In genomic region chr1:194300776-194301175, GRCh38 we compare ENCODE assay signal across 1 cellular context.
TF ChIP-seq lines count a peak whose summit lies in the region.

No MANE protein-coding gene starts in this region.

TF ChIP-seq in IMR-90, 13 proteins besides CTCF, POLR2A, EP300 and RAD21:
- TF ChIP-seq NFE2L2 (IDR thresholded peaks at IDR 0.05; ENCODE audit: low read depth, low read length) = no peak
- no peak for TF ChIP-seq MAZ (IDR thresholded peaks at IDR 0.05; ENCODE audit: borderline replicate concordance, low read depth, low read length)
- TF ChIP-seq SMC3 (IDR thresholded peaks at IDR 0.05; ENCODE audit: low read depth, low read length) = no peak
- no peak for TF ChIP-seq ELK1 (IDR thresholded peaks at IDR 0.05; ENCODE audit: borderline replicate concordance, low read depth, low read length)
- no peak for TF ChIP-seq MXI1 (IDR thresholded peaks at IDR 0.05; ENCODE audit: borderline replicate concordance, low read depth, low read length)
- no peak for TF ChIP-seq MAFK (IDR thresholded peaks at IDR 0.05; ENCODE audit: low read depth, low read length)
- no peak for TF ChIP-seq USF2 (IDR thresholded peaks at IDR 0.05; ENCODE audit: low read depth, low read length)
- TF ChIP-seq BHLHE40 (IDR thresholded peaks at IDR 0.05; ENCODE audit: low read depth, low read length) = no peak
- no peak for TF ChIP-seq FOS (IDR thresholded peaks at IDR 0.05; ENCODE audit: low read depth, low read length)
- no peak for TF ChIP-seq RFX5 (IDR thresholded peaks at IDR 0.05; ENCODE audit: low read depth, low read length)
- no peak for TF ChIP-seq CEBPB (IDR thresholded peaks at IDR 0.05; ENCODE audit: low read depth, low read length)
